In genomic region chr11:66637557-66638176, GRCh38 we compare ENCODE assay signal across 1 cellular context.
TF ChIP-seq lines count a peak whose summit lies in the region.

No MANE protein-coding gene starts in this region.

TF ChIP-seq in SK-N-SH treated with all-trans-retinoic acid at 6 μM for 48 hours, 23 proteins besides CTCF, POLR2A, EP300 and RAD21 (continued from another document):
- TF ChIP-seq, protein P1, sequence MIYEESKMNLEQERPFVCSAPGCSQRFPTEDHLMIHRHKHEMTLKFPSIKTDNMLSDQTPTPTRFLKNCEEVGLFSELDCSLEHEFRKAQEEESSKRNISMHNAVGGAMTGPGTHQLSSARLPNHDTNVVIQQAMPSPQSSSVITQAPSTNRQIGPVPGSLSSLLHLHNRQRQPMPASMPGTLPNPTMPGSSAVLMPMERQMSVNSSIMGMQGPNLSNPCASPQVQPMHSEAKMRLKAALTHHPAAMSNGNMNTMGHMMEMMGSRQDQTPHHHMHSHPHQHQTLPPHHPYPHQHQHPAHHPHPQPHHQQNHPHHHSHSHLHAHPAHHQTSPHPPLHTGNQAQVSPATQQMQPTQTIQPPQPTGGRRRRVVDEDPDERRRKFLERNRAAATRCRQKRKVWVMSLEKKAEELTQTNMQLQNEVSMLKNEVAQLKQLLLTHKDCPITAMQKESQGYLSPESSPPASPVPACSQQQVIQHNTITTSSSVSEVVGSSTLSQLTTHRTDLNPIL (CRISPR knock-in tag; IDR thresholded peaks at IDR 0.05; ENCODE audit: low read depth): no peak
- no peak for TF ChIP-seq ZFP30 (CRISPR knock-in tag; IDR thresholded peaks at IDR 0.05)
- TF ChIP-seq BACH2 (CRISPR knock-in tag; IDR thresholded peaks at IDR 0.05; ENCODE audit: borderline replicate concordance): no peak
- TF ChIP-seq ZNF70 (CRISPR knock-in tag; IDR thresholded peaks at IDR 0.05): no peak
- TF ChIP-seq RARB (CRISPR knock-in tag; IDR thresholded peaks at IDR 0.05): no peak
- TF ChIP-seq OSR1 (CRISPR knock-in tag; IDR thresholded peaks at IDR 0.05): no peak
